ENCODE assay signal across 9 cellular contexts in genomic region chr2:181371782-181372292, GRCh38.
DNase-seq lines count a peak whose midpoint lies in the region; ATAC-seq and TF ChIP-seq lines count a peak whose summit lies in the region.
"Had no signal": no experiment of that assay in that cellular context is flagged by ENCODE, and none has a peak within 500 bp of the region (broad histone marks: within the 10 kb centered on the region; RNA-seq: fewer than 3 reads in every experiment).

No MANE protein-coding gene starts in this region.

- no peak for TF ChIP-seq RAD21 in liver (IDR thresholded peaks at IDR 0.05)

- H3K36me3 Mint-ChIP-seq in activated T-helper 2 cell treated with anti-CD3 and anti-CD28 coated beads, Interferon-gamma antibody, Interleukin-2, Interleukin-4, amounts not matched to agents 10 μg/mL and 5 μg/mL and 100 μg/mL, durations not matched to agents 14 hours and 24 hours and 36 hours (ENCODE audit: low read depth), result peaks cover 9% of the 10 kb centered on the region

- H3K4me1 Mint-ChIP-seq in activated T-helper 2 cell treated with anti-CD3 and anti-CD28 coated beads, Interferon-gamma antibody, Interleukin-2, Interleukin-4, amounts not matched to agents 10 μg/mL and 5 μg/mL and 100 μg/mL, durations not matched to agents 14 hours and 24 hours and 36 hours (ENCODE audit: low read depth), result peaks cover 16% of the 10 kb centered on the region

- H3K27me3 ChIP-seq in liver (ENCODE audit: control insufficient read depth in 4 of 4, insufficient read depth in 4 of 4, low read length in 3 of 4) (peaks cover 0 to 3% (median 0%) of the 10 kb centered on the region in 4 donors), right lobe of liver (no peaks in the 10 kb centered on the region)
- H3K27me3 ChIP-seq: left lung had no signal

- no TSS peak for BruUV-seq in OCI-LY7 (replicated peaks; lab: Mats Ljungman, UMichigan)

- peak overlapping the region; percentile 11; the same call in 1 of the 2 replicates for H3K4me2 ChIP-seq in OCI-LY7 (ENCODE audit: low read length)

- H4K20me1 ChIP-seq in OCI-LY7 (ENCODE audit: insufficient read depth, low read length), result no peaks in the 10 kb centered on the region

- no peaks in the 10 kb centered on the region for H3K79me2 ChIP-seq in OCI-LY7 (ENCODE audit: insufficient read depth, low read depth, low read length)

- H3K27me3 Mint-ChIP-seq in activated T-helper 2 cell treated with anti-CD3 and anti-CD28 coated beads, Interferon-gamma antibody, Interleukin-2, Interleukin-4, amounts not matched to agents 10 μg/mL and 5 μg/mL and 100 μg/mL, durations not matched to agents 14 hours and 24 hours and 36 hours (ENCODE audit: low read depth), result no peaks in the 10 kb centered on the region

- H3K9ac ChIP-seq in liver (ENCODE audit: low read depth in 1 of 2, low read length in 2 of 2), result no peak overlapping the region

- H3K36me3 ChIP-seq in liver (ENCODE audit: control insufficient read depth in 4 of 4, insufficient read depth in 3 of 4, low read depth in 1 of 4, low read length in 3 of 4) (no peaks in the 10 kb centered on the region), right lobe of liver (no peaks in the 10 kb centered on the region), OCI-LY7 (ENCODE audit: insufficient read depth, low read length) (no peaks in the 10 kb centered on the region)
- H3K36me3 ChIP-seq: left lung had no signal

- POLR2A ChIA-PET in OCI-LY7 (lab: Charles Lee), result interaction anchor here (0.7 to 2.4 kb wide), 5 partner anchors 11 to 63 kb away, joined by 3 to 8 read pairs (median 4); no protein-coding TSS in a partner anchor

- intact Hi-C loops in right lobe of liver (cut with DNase I), result no loop called here
- intact Hi-C loops in OCI-LY7 (cut with micrococcal nuclease; ENCODE audit: unreplicated experiment), result no loop called here
- intact Hi-C loops in activated T-helper 2 cell treated with anti-CD3 and anti-CD28 coated beads, Interferon-gamma antibody, Interleukin-2, Interleukin-4, amounts not matched to agents 10 μg/mL and 5 μg/mL and 100 μg/mL, durations not matched to agents 14 hours and 24 hours and 36 hours (cut with micrococcal nuclease), result no loop called here

- no peaks in the 10 kb centered on the region for H3K9me2 ChIP-seq in OCI-LY7 (ENCODE audit: insufficient read depth, low read length)

- no peaks in the 10 kb centered on the region for H3K9me3 ChIP-seq in liver (ENCODE audit: control insufficient read depth in 4 of 4, low read length in 3 of 4)
- H3K9me3 ChIP-seq in right lobe of liver, result no peaks in the 10 kb centered on the region
- no peaks in the 10 kb centered on the region for H3K9me3 ChIP-seq in OCI-LY7 (ENCODE audit: low read length)
- H3K9me3 ChIP-seq: left lung had no signal

- TF ChIP-seq POLR2A in right lobe of liver (IDR thresholded peaks at IDR 0.05), result no peak

- WGBS in liver, result 45% methylated on average over 2 of the region's 2 CpGs
- WGBS in right lobe of liver (ENCODE audit: insufficient coverage, low coverage, low lambda C conversion rate, missing lambda C conversion rate), result 28% methylated on average over 2 of the region's 2 CpGs

- no peak overlapping the region for H3K4me3 ChIP-seq in liver (ENCODE audit: low read depth in 1 of 3, low read length in 3 of 3)
- no peak overlapping the region for H3K4me3 ChIP-seq in right lobe of liver
- H3K4me3 ChIP-seq in OCI-LY7 (ENCODE audit: low read depth, low read length, poor library complexity, severe bottlenecking), result no peak overlapping the region
- no peak overlapping the region for H3K4me3 ChIP-seq in foreskin fibroblast (ENCODE audit: low read depth in 1 of 2, low read length in 2 of 2)
- H3K4me3 ChIP-seq: left lung had no signal

- H3K4me3 Mint-ChIP-seq in activated T-helper 2 cell treated with anti-CD3 and anti-CD28 coated beads, Interferon-gamma antibody, Interleukin-2, Interleukin-4, amounts not matched to agents 10 μg/mL and 5 μg/mL and 100 μg/mL, durations not matched to agents 14 hours and 24 hours and 36 hours (ENCODE audit: low read depth), result no peak overlapping the region

- no peak for ATAC-seq in right lobe of liver
- ATAC-seq: left lung had no signal

- TF ChIP-seq CTCF in liver (IDR thresholded peaks at IDR 0.05; ENCODE audit: low read depth, low read length, missing input control), result no peak
- no peak for TF ChIP-seq CTCF in right lobe of liver (IDR thresholded peaks at IDR 0.05)
- no peak for TF ChIP-seq CTCF in OCI-LY7 (conservative IDR thresholded peaks at IDR 0.05; ENCODE audit: low read length)
- TF ChIP-seq CTCF in foreskin fibroblast (IDR thresholded peaks at IDR 0.05; ENCODE audit: low read depth, low read length), result no peak

- H3K4me1 ChIP-seq in liver (ENCODE audit: control insufficient read depth in 4 of 4, insufficient read depth in 4 of 4, low read length in 3 of 4) (no peaks in the 10 kb centered on the region), right lobe of liver (no peaks in the 10 kb centered on the region), OCI-LY7 (ENCODE audit: insufficient read depth, low read length, poor library complexity, severe bottlenecking) (peaks cover 37% of the 10 kb centered on the region)
- H3K4me1 ChIP-seq: left lung had no signal

- no peak for DNase-seq in right lobe of liver
- DNase-seq in OCI-LY7 (ENCODE audit: low spot score), result peak; percentile 21
- DNase-seq in foreskin fibroblast, result peak; percentile 41 to 68
- DNase-seq in superior temporal gyrus (ENCODE audit: extremely low spot score), result peak; percentile 17
- DNase-seq in activated T-helper 2 cell treated with anti-CD3 and anti-CD28 coated beads, Interferon-gamma antibody, Interleukin-2, Interleukin-4, amounts not matched to agents 10 μg/mL and 5 μg/mL and 100 μg/mL, durations not matched to agents 14 hours and 24 hours and 36 hours (ENCODE audit: low spot score), result no peak
- no peak for DNase-seq in NCI-H1694 (lab: John Stamatoyannopoulos, UW)
- DNase-seq in amygdala (lab: John Stamatoyannopoulos, UW), result no peak
- DNase-seq: left lung had no signal

- no peaks in the 10 kb centered on the region for H3K9me3 Mint-ChIP-seq in activated T-helper 2 cell treated with anti-CD3 and anti-CD28 coated beads, Interferon-gamma antibody, Interleukin-2, Interleukin-4, amounts not matched to agents 10 μg/mL and 5 μg/mL and 100 μg/mL, durations not matched to agents 14 hours and 24 hours and 36 hours

- peak overlapping the region; percentile 70 for H2AFZ ChIP-seq in OCI-LY7 (ENCODE audit: low read length)

- CTCF ChIA-PET in OCI-LY7 (lab: Charles Lee; ENCODE audit: unreplicated experiment), result no interaction called here

- H3K27ac ChIP-seq in liver (ENCODE audit: low read depth in 1 of 2, low read length in 2 of 2), result no peak overlapping the region
- no peak overlapping the region for H3K27ac ChIP-seq in right lobe of liver
- no peak overlapping the region for H3K27ac ChIP-seq in OCI-LY7 (ENCODE audit: low read depth, low read length, poor library complexity, severe bottlenecking)
- H3K27ac ChIP-seq: left lung had no signal

- H3K27ac Mint-ChIP-seq in activated T-helper 2 cell treated with anti-CD3 and anti-CD28 coated beads, Interferon-gamma antibody, Interleukin-2, Interleukin-4, amounts not matched to agents 10 μg/mL and 5 μg/mL and 100 μg/mL, durations not matched to agents 14 hours and 24 hours and 36 hours, result no peak overlapping the region

TF ChIP-seq in liver, 16 proteins besides CTCF, POLR2A, EP300 and RAD21:
- peak; percentile 93 for TF ChIP-seq REST (IDR thresholded peaks at IDR 0.05)
- no peak for TF ChIP-seq HNF4A (conservative IDR thresholded peaks at IDR 0.05)
TF ChIP-seq in liver: peak in this region for 1.

Comparison
In these comparisons a context has a peak if more than half of its experiments do, and no peak if none do; other contexts are left out.
1. DNase-seq: peak in OCI-LY7 (single experiment), foreskin fibroblast (2 of 2) and superior temporal gyrus (single experiment); none in right lobe of liver (0 of 3), activated T-helper 2 cell treated with anti-CD3 and anti-CD28 coated beads, Interferon-gamma antibody, Interleukin-2, Interleukin-4, amounts not matched to agents 10 μg/mL and 5 μg/mL and 100 μg/mL, durations not matched to agents 14 hours and 24 hours and 36 hours (single experiment), NCI-H1694 (single experiment) and amygdala (0 of 56).